In the genomic region with DNA sequence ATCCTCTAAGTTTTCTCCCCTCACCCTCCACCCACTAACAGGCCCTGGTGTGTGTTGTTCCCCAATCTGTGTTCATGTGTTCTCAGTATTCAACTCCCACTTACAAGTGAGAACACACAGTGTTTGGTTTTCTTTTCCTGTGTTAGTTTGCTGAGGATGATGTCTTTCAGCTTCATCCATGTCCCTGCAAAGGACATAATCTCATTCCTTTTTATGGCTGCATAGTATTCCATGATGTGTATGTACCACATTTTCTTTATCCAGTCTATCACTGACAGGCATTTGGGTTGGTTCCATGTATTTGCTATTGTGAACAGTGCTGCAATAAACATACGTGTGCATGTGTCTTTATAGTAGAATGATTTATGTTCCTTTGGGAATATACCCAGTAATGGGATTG, we compare ENCODE assay signal across 8 cellular contexts. TPM values are rescaled to one million over a fixed set of nuclear protein-coding genes. Genes with fewer than 3 reads are reported as not detected.
"Had no signal": no experiment of that assay in that cellular context is flagged by ENCODE, and none has a peak within 500 bp of the region (broad histone marks: within the 10 kb centered on the region; RNA-seq: fewer than 3 reads in every experiment).

No MANE protein-coding gene starts in this region.

RNA-seq across cellular contexts. Expression of gene LRRC63, which starts 3.0 kb away (rescaled TPM):
- total RNA-seq: hepatocyte, left colon, left ventricle myocardium inferior, lower leg skin, mammary epithelial cell, mucosa of descending colon, myocyte had no signal

RNA-seq across cellular contexts. Expression of gene LCP1, which starts 32.8 kb away (rescaled TPM):
- total RNA-seq: lung microvascular endothelial cell, myocyte had no signal
